ENCODE assay signal across 8 cellular contexts in genomic region chr2:9950521-9951271, GRCh38. TPM values are rescaled to one million over a fixed set of nuclear protein-coding genes. Genes with fewer than 3 reads are reported as not detected.
DNase-seq lines count a peak whose midpoint lies in the region; ATAC-seq and TF ChIP-seq lines count a peak whose summit lies in the region.

No MANE protein-coding gene starts in this region.

- no peaks in the 10 kb centered on the region for H3K9me2 ChIP-seq in PC-3 (replicated peaks; ENCODE audit: low read length)

- H3K36me3 ChIP-seq in PC-3 (ENCODE audit: low read depth, low read length) (0 out of 2 replicates have a peak, but pooled peaks cover 2% of the 10 kb centered on the region), spleen (no peaks in the 10 kb centered on the region)

- H3K4me1 ChIP-seq in PC-3 (ENCODE audit: insufficient read depth, low read length) (peaks cover 25% of the 10 kb centered on the region), spleen (peaks cover 4 to 27% (median 19%) of the 10 kb centered on the region in 6 donors)

- H3K36me3 Mint-ChIP-seq in activated naive CD8-positive, alpha-beta T cell treated with anti-CD3 and anti-CD28 coated beads for 36 hours, result no peaks in the 10 kb centered on the region

- no peaks in the 10 kb centered on the region for H3K9me3 ChIP-seq in PC-3 (ENCODE audit: low read length)
- H3K9me3 ChIP-seq in spleen, result no peaks in the 10 kb centered on the region

- H3K27ac ChIP-seq in PC-3 (ENCODE audit: low read length) (no peak overlapping the region), spleen (peak overlapping the region; percentile 33 to 88 (median 78))

- peak overlapping the region; percentile 89 for H2AFZ ChIP-seq in PC-3 (ENCODE audit: low read length)

- CTCF ChIA-PET in PC-3 (lab: Charles Lee), result no interaction called here

- peak overlapping the region; percentile 52; the same call in 1 of the 2 replicates for H3K9ac ChIP-seq in PC-3 (ENCODE audit: low read length)

- H4K20me1 ChIP-seq in PC-3 (ENCODE audit: low read length), result no peaks in the 10 kb centered on the region

- H3K4me3 ChIP-seq in PC-3 (ENCODE audit: low read length) (peak overlapping the region; percentile 76), iPS-11a (ENCODE audit: low read depth, low read length) (peak overlapping the region; percentile 51), spleen (peak overlapping the region; percentile 46 to 92 (median 74))

- H3K79me2 ChIP-seq in PC-3 (ENCODE audit: low read length), result peaks cover 34% of the 10 kb centered on the region

- H3F3A ChIP-seq in PC-3 (ENCODE audit: low read length, unreplicated experiment), result no peaks in the 10 kb centered on the region

- H3K27me3 ChIP-seq in PC-3 (ENCODE audit: low read length) (no peaks in the 10 kb centered on the region), spleen (replicated peaks in 1 of 7) (peaks cover 0 to 64% (median 10%) of the 10 kb centered on the region in 7 donors)

- peak overlapping the region; percentile 87 for H3K4me2 ChIP-seq in PC-3 (ENCODE audit: low read length)

- DNase-seq in stimulated activated naive CD4-positive, alpha-beta T cell (lab: John Stamatoyannopoulos, UW), result peak in 4 of 6 experiments; percentile 11 to 70 (median 56)
- DNase-seq in stimulated activated naive CD4-positive, alpha-beta T cell treated with Interleukin-2 at 50 U/mL for 16 hours (lab: John Stamatoyannopoulos, UW), result no peak
- peak; percentile 31 for DNase-seq in PC-3
- DNase-seq in activated naive CD8-positive, alpha-beta T cell treated with anti-CD3 and anti-CD28 coated beads for 36 hours, result peak; percentile 50
- DNase-seq in spleen, result peak; percentile 91
- no peak for DNase-seq in NOMO-1 treated with DMSO at 0.1 percent for 48 hours (lab: John Stamatoyannopoulos, UW; ENCODE audit: unreplicated experiment)

- WGBS in spleen, 5 donors, result 7 to 20% (median 9%) methylated on average over 25 to 76 of the region's 76 CpGs

- peaks cover 5% of the 10 kb centered on the region for H3K4me1 Mint-ChIP-seq in activated naive CD8-positive, alpha-beta T cell treated with anti-CD3 and anti-CD28 coated beads for 36 hours

- ATAC-seq in HG02678 (IDR thresholded peaks at IDR 0.05; ENCODE audit: unreplicated experiment) (peak; percentile 40), PC-3 (peak; percentile 31)

- no peak for TF ChIP-seq POLR2A in spleen (IDR thresholded peaks at IDR 0.05)

- peaks cover 46% of the 10 kb centered on the region for H3K27me3 Mint-ChIP-seq in activated naive CD8-positive, alpha-beta T cell treated with anti-CD3 and anti-CD28 coated beads for 36 hours

- intact Hi-C loops in PC-3 (cut with micrococcal nuclease) (loop anchor here (5.0 to 10.0 kb wide), 3 partner anchors 53 to 148 kb away; partner anchors contain the start of gene TAF1B), spleen (cut with DNase I; ENCODE audit: low total_unique reads) (loop anchor here (10.0 kb wide), 1 partner anchor 136 kb away; no protein-coding TSS in a partner anchor)

- no TSS peak for BruUV-seq in PC-3 (replicated peaks; lab: Mats Ljungman, UMichigan)

- POLR2A ChIA-PET in PC-3 (lab: Charles Lee; ENCODE audit: unreplicated experiment), result interaction anchor here (0.6 kb wide), 1 partner anchor 118 kb away, joined by 6 read pairs; no protein-coding TSS in a partner anchor

- H3K4me3 Mint-ChIP-seq in activated naive CD8-positive, alpha-beta T cell treated with anti-CD3 and anti-CD28 coated beads for 36 hours, result peak overlapping the region; percentile 80

- no peaks in the 10 kb centered on the region for H3K9me3 Mint-ChIP-seq in activated naive CD8-positive, alpha-beta T cell treated with anti-CD3 and anti-CD28 coated beads for 36 hours

- 0 out of 2 replicates have a peak, but pooled peaks have one; percentile 18 for TF ChIP-seq CTCF in PC-3 (conservative IDR thresholded peaks at IDR 0.05; ENCODE audit: low read depth, low read length)
- peak in 1 of 11 experiments; percentile 33 for TF ChIP-seq CTCF in spleen (IDR thresholded peaks at IDR 0.05 in 8 of 11, conservative IDR thresholded peaks at IDR 0.05 in 3 of 11)

- H3K27ac Mint-ChIP-seq in activated naive CD8-positive, alpha-beta T cell treated with anti-CD3 and anti-CD28 coated beads for 36 hours, result no peak overlapping the region

RNA-seq across cellular contexts. Expression of gene GRHL1, which starts 0.8 kb away (rescaled TPM):
- total RNA-seq in PC-3 (2014; rRNA removed), result 9.3 and 10.3 TPM in 2 replicates
- under 1 TPM; 0.49 to 0.76 TPM for total RNA-seq in activated naive CD8-positive, alpha-beta T cell treated with anti-CD3 and anti-CD28 coated beads for 36 hours
- 1 to 10 TPM; 1.0 to 3.0 (median 1.6) TPM for total RNA-seq in spleen
- under 1 TPM; 0.20 to 0.64 (median 0.53) TPM for polyA plus RNA-seq in spleen

Comparison
In these comparisons a context has a peak if more than half of its experiments do, and no peak if none do; other contexts are left out.
1. DNase-seq: peak in stimulated activated naive CD4-positive, alpha-beta T cell (4 of 6), PC-3 (single experiment), activated naive CD8-positive, alpha-beta T cell treated with anti-CD3 and anti-CD28 coated beads for 36 hours (single experiment) and spleen (single experiment); none in stimulated activated naive CD4-positive, alpha-beta T cell treated with Interleukin-2 at 50 U/mL for 16 hours (single experiment) and NOMO-1 treated with DMSO at 0.1 percent for 48 hours (single experiment).
2. Peak in every context shown above with its lines, with median percentiles within 50 percentile points of each other: H3K4me3 ChIP-seq.